In genomic region chr1:69406244-69406643, GRCh38 we compare ENCODE assay signal across 8 cellular contexts.
"Had no signal": no experiment of that assay in that cellular context is flagged by ENCODE, and none has a peak within 500 bp of the region (broad histone marks: within the 10 kb centered on the region; RNA-seq: fewer than 3 reads in every experiment).

No MANE protein-coding gene starts in this region.

- FAIRE-seq: G401.6, GM12878, GM12891, GM12892, GM18507, GM19239 had no signal

- DNase-seq: GDM1, GF-D8 had no signal

- ATAC-seq: GM12878 had no signal

- H3K4me3 ChIP-seq: GM12878 had no signal
